1 cellular context compared by ENCODE assay signal in genomic region chr7:149771199-149771636, GRCh38.
TF ChIP-seq lines count a peak whose summit lies in the region.

No MANE protein-coding gene starts in this region.

TF ChIP-seq in WTC11, 78 proteins besides CTCF, POLR2A, EP300 and RAD21 (continued from another document):
- TF ChIP-seq TEAD1 (CRISPR knock-in tag; IDR thresholded peaks at IDR 0.05) (no peak), ZNF219 (CRISPR knock-in tag; IDR thresholded peaks at IDR 0.05; ENCODE audit: borderline replicate concordance) (no peak)
